In genomic region chr15:69160141-69160975, GRCh38 we compare ENCODE assay signal across 8 cellular contexts. TPM values are rescaled to one million over a fixed set of nuclear protein-coding genes. Genes with fewer than 3 reads are reported as not detected.
A peak's percentile ranks its signal among the peaks of the same experiment; 100 is the strongest.
DNase-seq lines count a peak whose midpoint lies in the region; ATAC-seq and TF ChIP-seq lines count a peak whose summit lies in the region.

GLCE (plus strand) TSS chr15:69160635; CDS start chr15:69255807, 95,172 bp downstream.

- no peaks in the 10 kb centered on the region for H3K9me3 Mint-ChIP-seq in activated T-helper 2 cell treated with anti-CD3 and anti-CD28 coated beads, Interferon-gamma antibody, Interleukin-2, Interleukin-4, amounts not matched to agents 10 μg/mL and 5 μg/mL and 100 μg/mL, durations not matched to agents 14 hours and 24 hours and 36 hours
- H3K9me3 Mint-ChIP-seq in naive thymus-derived CD4-positive, alpha-beta T cell = no peaks in the 10 kb centered on the region
- H3K9me3 Mint-ChIP-seq in stimulated activated memory B cell treated with anti-CD40 and anti-IgM and Interleukin-4, amounts not matched to agents 10 μg/mL and 1 μg/mL and 100 μg/mL, for 72 hours = no peaks in the 10 kb centered on the region

- CTCF ChIA-PET in naive thymus-derived CD4-positive, alpha-beta T cell (lab: Charles Lee) = no interaction called here

- peak within 1 kb of the TSS; percentile 72 for H3K4me3 ChIP-seq in LNCaP clone FGC (ENCODE audit: low read depth, low read length)
- H3K4me3 ChIP-seq in fibroblast of mammary gland (ENCODE audit: control insufficient read depth, low read depth, low read length) = peak within 1 kb of the TSS; percentile 82
- peak within 1 kb of the TSS; percentile 92 for H3K4me3 ChIP-seq in naive thymus-derived CD4-positive, alpha-beta T cell (ENCODE audit: low read length)

- no peaks in the 10 kb centered on the region for H3K9me3 ChIP-seq in naive thymus-derived CD4-positive, alpha-beta T cell (ENCODE audit: control insufficient read depth in 2 of 3, low read length in 3 of 3)

- no peaks in the 10 kb centered on the region for H3K27me3 ChIP-seq in naive thymus-derived CD4-positive, alpha-beta T cell (ENCODE audit: control insufficient read depth in 2 of 2, insufficient read depth in 2 of 2, low read length in 2 of 2)

- intact Hi-C loops in activated T-helper 2 cell treated with anti-CD3 and anti-CD28 coated beads, Interferon-gamma antibody, Interleukin-2, Interleukin-4, amounts not matched to agents 10 μg/mL and 5 μg/mL and 100 μg/mL, durations not matched to agents 14 hours and 24 hours and 36 hours (cut with micrococcal nuclease) = loop anchor here (1.0 to 10.0 kb wide), 3 partner anchors 37 to 304 kb away; partner anchors contain the start of gene KIF23
- intact Hi-C loops in naive thymus-derived CD4-positive, alpha-beta T cell (cut with micrococcal nuclease) = loop anchor here (1.0 to 10.0 kb wide), 9 partner anchors 101 to 1618 kb away; partner anchors contain the start of genes KIF23 (in 2 of the 2), RPLP1 (in 2 of the 2), CLN6 (in 1 of the 2) and MAP2K5 (in 1 of the 2)

- no peak for TF ChIP-seq CTCF in LNCaP clone FGC (IDR thresholded peaks at IDR 0.05; ENCODE audit: control insufficient read depth, extremely low read depth, insufficient read depth)
- TF ChIP-seq CTCF in fibroblast of mammary gland (conservative IDR thresholded peaks at IDR 0.05; ENCODE audit: control insufficient read depth, insufficient read depth, low read depth, low read length) = no peak

- peak; percentile 98 for DNase-seq in Daoy (ENCODE audit: low read depth)
- DNase-seq in GOT3 (lab: John Stamatoyannopoulos, UW) = peak; percentile 87
- DNase-seq in LNCaP clone FGC (ENCODE audit: low read depth) = peak; percentile 96
- peak; percentile 99 for DNase-seq in RPMI8226
- DNase-seq in activated T-helper 2 cell treated with anti-CD3 and anti-CD28 coated beads, Interferon-gamma antibody, Interleukin-2, Interleukin-4, amounts not matched to agents 10 μg/mL and 5 μg/mL and 100 μg/mL, durations not matched to agents 14 hours and 24 hours and 36 hours (ENCODE audit: low spot score) = peak; percentile 90
- peak; percentile 92 for DNase-seq in fibroblast of mammary gland (ENCODE audit: low read depth)
- peak; percentile 89 to 96 (median 94) for DNase-seq in naive thymus-derived CD4-positive, alpha-beta T cell

- peaks cover 0 to 5% (median 0%) of the 10 kb centered on the region in 3 experiments for H3K36me3 ChIP-seq in naive thymus-derived CD4-positive, alpha-beta T cell (ENCODE audit: control insufficient read depth in 2 of 3, insufficient read depth in 3 of 3, low read length in 3 of 3)

- no peaks in the 10 kb centered on the region for H3K36me3 Mint-ChIP-seq in activated T-helper 2 cell treated with anti-CD3 and anti-CD28 coated beads, Interferon-gamma antibody, Interleukin-2, Interleukin-4, amounts not matched to agents 10 μg/mL and 5 μg/mL and 100 μg/mL, durations not matched to agents 14 hours and 24 hours and 36 hours (ENCODE audit: low read depth)
- H3K36me3 Mint-ChIP-seq in naive thymus-derived CD4-positive, alpha-beta T cell = no peaks in the 10 kb centered on the region
- H3K36me3 Mint-ChIP-seq in stimulated activated memory B cell treated with anti-CD40 and anti-IgM and Interleukin-4, amounts not matched to agents 10 μg/mL and 1 μg/mL and 100 μg/mL, for 72 hours = no peaks in the 10 kb centered on the region

- ATAC-seq in naive thymus-derived CD4-positive, alpha-beta T cell = peak; percentile 97
- ATAC-seq in stimulated activated memory B cell treated with anti-CD40 and anti-IgM and Interleukin-4, amounts not matched to agents 10 μg/mL and 1 μg/mL and 100 μg/mL, for 72 hours = peak; percentile 98

- H3K27me3 Mint-ChIP-seq in activated T-helper 2 cell treated with anti-CD3 and anti-CD28 coated beads, Interferon-gamma antibody, Interleukin-2, Interleukin-4, amounts not matched to agents 10 μg/mL and 5 μg/mL and 100 μg/mL, durations not matched to agents 14 hours and 24 hours and 36 hours (ENCODE audit: low read depth) = peaks cover 51% of the 10 kb centered on the region
- peaks cover 0 to 44% (median 4%) of the 10 kb centered on the region in 5 donors for H3K27me3 Mint-ChIP-seq in naive thymus-derived CD4-positive, alpha-beta T cell
- no peaks in the 10 kb centered on the region for H3K27me3 Mint-ChIP-seq in stimulated activated memory B cell treated with anti-CD40 and anti-IgM and Interleukin-4, amounts not matched to agents 10 μg/mL and 1 μg/mL and 100 μg/mL, for 72 hours

- H3K27ac Mint-ChIP-seq in activated T-helper 2 cell treated with anti-CD3 and anti-CD28 coated beads, Interferon-gamma antibody, Interleukin-2, Interleukin-4, amounts not matched to agents 10 μg/mL and 5 μg/mL and 100 μg/mL, durations not matched to agents 14 hours and 24 hours and 36 hours = peak within 1 kb of the TSS; percentile 58
- peak within 1 kb of the TSS; percentile 76 to 98 (median 90) for H3K27ac Mint-ChIP-seq in naive thymus-derived CD4-positive, alpha-beta T cell
- H3K27ac Mint-ChIP-seq in stimulated activated memory B cell treated with anti-CD40 and anti-IgM and Interleukin-4, amounts not matched to agents 10 μg/mL and 1 μg/mL and 100 μg/mL, for 72 hours = peak within 1 kb of the TSS; percentile 80

- POLR2A ChIA-PET in naive thymus-derived CD4-positive, alpha-beta T cell (lab: Charles Lee) = interaction anchor here (0.8 to 1.4 kb wide), 3 partner anchors 12 to 341 kb away, joined by 3 to 4 read pairs (median 3); partner anchors contain the start of gene ANP32A

- peaks cover 14% of the 10 kb centered on the region for H3K4me1 Mint-ChIP-seq in activated T-helper 2 cell treated with anti-CD3 and anti-CD28 coated beads, Interferon-gamma antibody, Interleukin-2, Interleukin-4, amounts not matched to agents 10 μg/mL and 5 μg/mL and 100 μg/mL, durations not matched to agents 14 hours and 24 hours and 36 hours (ENCODE audit: low read depth)
- H3K4me1 Mint-ChIP-seq in naive thymus-derived CD4-positive, alpha-beta T cell = peaks cover 11 to 22% (median 18%) of the 10 kb centered on the region in 7 donors
- H3K4me1 Mint-ChIP-seq in stimulated activated memory B cell treated with anti-CD40 and anti-IgM and Interleukin-4, amounts not matched to agents 10 μg/mL and 1 μg/mL and 100 μg/mL, for 72 hours = peaks cover 22% of the 10 kb centered on the region

- peak within 1 kb of the TSS; percentile 91 for H3K4me3 Mint-ChIP-seq in activated T-helper 2 cell treated with anti-CD3 and anti-CD28 coated beads, Interferon-gamma antibody, Interleukin-2, Interleukin-4, amounts not matched to agents 10 μg/mL and 5 μg/mL and 100 μg/mL, durations not matched to agents 14 hours and 24 hours and 36 hours (ENCODE audit: low read depth)
- H3K4me3 Mint-ChIP-seq in naive thymus-derived CD4-positive, alpha-beta T cell = peak within 1 kb of the TSS; percentile 90 to 100 (median 97)
- peak within 1 kb of the TSS; percentile 95 for H3K4me3 Mint-ChIP-seq in stimulated activated memory B cell treated with anti-CD40 and anti-IgM and Interleukin-4, amounts not matched to agents 10 μg/mL and 1 μg/mL and 100 μg/mL, for 72 hours

- H3K27ac ChIP-seq in naive thymus-derived CD4-positive, alpha-beta T cell (ENCODE audit: low read depth, low read length) = peak within 1 kb of the TSS; percentile 76

- peaks cover 5 to 7% of the 10 kb centered on the region in 2 donors for H3K4me1 ChIP-seq in naive thymus-derived CD4-positive, alpha-beta T cell (ENCODE audit: control insufficient read depth in 2 of 2, insufficient read depth in 2 of 2, low read length in 2 of 2)

RNA-seq across cellular contexts. Expression of gene GLCE, which starts in this region (rescaled TPM):
- 14.1 and 16.7 TPM in 2 replicates for total RNA-seq in Daoy (2014; rRNA removed; shearing (Covaris generic))
- 2.4 and 2.5 TPM in 2 replicates for total RNA-seq in activated T-helper 2 cell treated with anti-CD3 and anti-CD28 coated beads, Interferon-gamma antibody, Interleukin-2, Interleukin-4, amounts not matched to agents 10 μg/mL and 5 μg/mL and 100 μg/mL, durations not matched to agents 14 hours and 24 hours and 36 hours
- 1 to 10 TPM; 3.0 to 6.1 (median 5.4) TPM for total RNA-seq in naive thymus-derived CD4-positive, alpha-beta T cell
- 1 to 10 TPM; 8.1 to 8.8 TPM for polyA plus RNA-seq in naive thymus-derived CD4-positive, alpha-beta T cell

Comparison
In these comparisons a context has a peak if more than half of its experiments do, and no peak if none do; other contexts are left out.
1. Peak in every context shown above with its lines: DNase-seq, ATAC-seq, H3K4me3 ChIP-seq and H3K27ac ChIP-seq.